ENCODE assay signal across 15 cellular contexts in the genomic region with DNA sequence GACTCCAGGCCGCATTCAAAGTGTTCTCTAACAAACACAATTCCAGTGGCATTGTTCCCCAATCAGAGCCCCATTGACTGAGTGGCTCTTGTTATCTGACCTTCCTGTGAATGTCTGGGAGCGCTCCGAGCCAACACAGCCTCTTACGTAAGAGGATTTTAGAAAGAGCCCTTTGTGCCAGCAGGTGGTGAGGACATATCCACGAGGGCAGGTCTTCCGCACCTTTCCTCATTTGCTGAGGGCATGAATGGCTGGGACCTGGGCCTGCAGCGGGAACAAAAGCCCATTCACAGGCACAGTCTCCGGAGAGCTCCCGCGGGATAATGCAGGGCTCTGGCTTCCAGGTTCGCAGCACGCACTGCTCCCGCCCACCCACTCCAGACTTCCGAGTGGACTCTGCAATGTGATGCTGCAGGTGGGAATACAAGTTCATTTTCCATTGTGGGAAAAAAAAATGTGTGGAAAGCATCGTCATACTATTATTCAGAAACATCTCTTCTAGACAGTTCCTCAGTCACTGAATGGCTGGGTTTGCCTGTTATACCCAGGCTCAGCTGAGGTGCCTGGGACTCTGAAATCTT.
DNase-seq lines count a peak whose midpoint lies in the region; ATAC-seq and TF ChIP-seq lines count a peak whose summit lies in the region.
"Had no signal": no experiment of that assay in that cellular context is flagged by ENCODE, and none has a peak within 500 bp of the region (broad histone marks: within the 10 kb centered on the region; RNA-seq: fewer than 3 reads in every experiment).

No MANE protein-coding gene starts in this region.

- DNase-seq in NCI-H1436 (lab: John Stamatoyannopoulos, UW): peak; percentile 1
- DNase-seq in NCI-H1436 treated with DMSO at 0.1 percent for 48 hours (lab: John Stamatoyannopoulos, UW): no peak
- peak; percentile 24 for DNase-seq in dermis blood vessel endothelial cell
- DNase-seq in right lobe of liver: peak; percentile 51 to 79 (median 70)
- no peak for DNase-seq in suprapubic skin (ENCODE audit: low spot score in 2 of 2)
- no peak for DNase-seq in stimulated activated CD4-positive, alpha-beta T cell treated with anti-CD3 and anti-CD28 coated beads, Interleukin-1b, Interleukin-23, amount 100 ng/mL, for 48 hours
- DNase-seq: activated CD4-positive, alpha-beta memory T cell treated with anti-CD3 and anti-CD28 coated beads, Interleukin-2, amount 10 ng/mL, durations not matched to agents 7 days and 5 days; activated naive CD4-positive, alpha-beta T cell; CD8-positive, alpha-beta memory T cell; esophagus squamous epithelium; KG1 had no signal

- H3K36me3 ChIP-seq in right lobe of liver (no peaks in the 10 kb centered on the region), suprapubic skin (no peaks in the 10 kb centered on the region)
- H3K36me3 ChIP-seq: esophagus squamous epithelium had no signal

- H3K27ac ChIP-seq in right lobe of liver (no peak overlapping the region), suprapubic skin (peak overlapping the region; percentile 20)
- H3K27ac ChIP-seq: 22Rv1, esophagus squamous epithelium had no signal

- H3K9me3 ChIP-seq in right lobe of liver (no peaks in the 10 kb centered on the region), suprapubic skin (no peaks in the 10 kb centered on the region)
- H3K9me3 ChIP-seq: esophagus squamous epithelium had no signal

- TF ChIP-seq EP300 in suprapubic skin (IDR thresholded peaks at IDR 0.05): no peak

- peaks cover 0 to 4% (median 0%) of the 10 kb centered on the region in 4 donors for H3K4me1 ChIP-seq in right lobe of liver
- peaks cover 20% of the 10 kb centered on the region for H3K4me1 ChIP-seq in suprapubic skin

- TF ChIP-seq POLR2A in right lobe of liver (IDR thresholded peaks at IDR 0.05): no peak
- no peak for TF ChIP-seq POLR2A in suprapubic skin (IDR thresholded peaks at IDR 0.05)

- H3K27me3 ChIP-seq in right lobe of liver (no peaks in the 10 kb centered on the region), suprapubic skin (no peaks in the 10 kb centered on the region)
- H3K27me3 ChIP-seq: esophagus squamous epithelium had no signal

- H3K4me3 ChIP-seq in right lobe of liver: no peak overlapping the region
- no peak overlapping the region for H3K4me3 ChIP-seq in suprapubic skin
- H3K4me3 ChIP-seq: esophagus squamous epithelium, skin epidermis had no signal

- intact Hi-C loops in right lobe of liver (cut with DNase I): no loop called here

- WGBS in right lobe of liver (ENCODE audit: insufficient coverage, low coverage, low lambda C conversion rate, missing lambda C conversion rate): 30% methylated on average over 5 of the region's 15 CpGs
- 58% methylated on average over 14 of the region's 15 CpGs for WGBS in suprapubic skin

- peak; percentile 92 to 97 (median 96) for ATAC-seq in right lobe of liver
- ATAC-seq in HG03196 (IDR thresholded peaks at IDR 0.05; ENCODE audit: unreplicated experiment): no peak
- ATAC-seq in HG02678 (IDR thresholded peaks at IDR 0.05; ENCODE audit: unreplicated experiment): no peak

- TF ChIP-seq CTCF in right lobe of liver (IDR thresholded peaks at IDR 0.05) (no peak), suprapubic skin (IDR thresholded peaks at IDR 0.05) (no peak)

Comparison
In these comparisons a context has a peak if more than half of its experiments do, and no peak if none do; other contexts are left out.
1. DNase-seq: peak in NCI-H1436 (single experiment), dermis blood vessel endothelial cell (single experiment) and right lobe of liver (3 of 3); none in NCI-H1436 treated with DMSO at 0.1 percent for 48 hours (single experiment), suprapubic skin (0 of 2) and stimulated activated CD4-positive, alpha-beta T cell treated with anti-CD3 and anti-CD28 coated beads, Interleukin-1b, Interleukin-23, amount 100 ng/mL, for 48 hours (single experiment).
2. ATAC-seq: peak in right lobe of liver (4 of 4); none in HG03196 (single experiment) and HG02678 (single experiment).